1 cellular context compared by ENCODE assay signal in genomic region chr16:50252082-50252611, GRCh38.
TF ChIP-seq lines count a peak whose summit lies in the region.

No MANE protein-coding gene starts in this region.

TF ChIP-seq in IMR-90, 13 proteins besides CTCF, POLR2A, EP300 and RAD21:
- TF ChIP-seq NFE2L2 (IDR thresholded peaks at IDR 0.05; ENCODE audit: low read depth, low read length): no peak
- no peak for TF ChIP-seq BHLHE40 (IDR thresholded peaks at IDR 0.05; ENCODE audit: low read depth, low read length)
- TF ChIP-seq FOS (IDR thresholded peaks at IDR 0.05; ENCODE audit: low read depth, low read length): no peak
- no peak for TF ChIP-seq CHD1 (IDR thresholded peaks at IDR 0.05; ENCODE audit: low read depth, low read length)
- TF ChIP-seq USF2 (IDR thresholded peaks at IDR 0.05; ENCODE audit: low read depth, low read length): no peak
- no peak for TF ChIP-seq CEBPB (IDR thresholded peaks at IDR 0.05; ENCODE audit: low read depth, low read length)
- TF ChIP-seq MAZ (IDR thresholded peaks at IDR 0.05; ENCODE audit: borderline replicate concordance, low read depth, low read length): no peak
- no peak for TF ChIP-seq MAFK (IDR thresholded peaks at IDR 0.05; ENCODE audit: low read depth, low read length)
- TF ChIP-seq MXI1 (IDR thresholded peaks at IDR 0.05; ENCODE audit: borderline replicate concordance, low read depth, low read length): no peak
- no peak for TF ChIP-seq RCOR1 (IDR thresholded peaks at IDR 0.05; ENCODE audit: insufficient replicate concordance, low read length)
- TF ChIP-seq RFX5 (IDR thresholded peaks at IDR 0.05; ENCODE audit: low read depth, low read length): no peak
- no peak for TF ChIP-seq ELK1 (IDR thresholded peaks at IDR 0.05; ENCODE audit: borderline replicate concordance, low read depth, low read length)
- no peak for TF ChIP-seq SMC3 (IDR thresholded peaks at IDR 0.05; ENCODE audit: low read depth, low read length)
